In the genomic region with DNA sequence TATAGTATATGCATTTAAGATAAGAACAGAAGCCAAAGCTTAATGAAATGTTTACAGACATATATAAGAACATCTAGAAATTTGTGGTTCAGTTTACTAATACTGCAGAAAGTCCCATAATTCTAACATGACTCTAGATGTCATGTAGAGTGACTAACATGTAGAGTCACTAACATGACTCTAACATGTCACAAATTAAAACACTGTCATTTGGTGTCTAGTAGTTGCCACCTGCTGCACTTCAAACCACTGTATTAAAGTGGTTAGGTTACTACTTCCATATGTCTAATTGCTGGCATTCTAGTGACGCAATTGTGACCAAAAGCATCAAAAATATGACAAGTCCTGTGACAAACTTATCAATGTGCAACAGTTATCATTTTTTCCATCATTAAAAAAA, we compare ENCODE assay signal across 31 cellular contexts.
"Had no signal": no experiment of that assay in that cellular context is flagged by ENCODE, and none has a peak within 500 bp of the region (broad histone marks: within the 10 kb centered on the region; RNA-seq: fewer than 3 reads in every experiment).

No MANE protein-coding gene starts in this region.

- H3K9me3 ChIP-seq: breast epithelium, colonic mucosa, esophagus squamous epithelium had no signal

- H3K27me3 Mint-ChIP-seq: activated B cell treated with CpG ODN at 0.5 μM for 24 hours; activated CD8-positive, alpha-beta T cell treated with anti-CD3 and anti-CD28 coated beads for 36 hours; activated naive CD8-positive, alpha-beta T cell; activated T-helper 17 cell treated with anti-CD3 and anti-CD28 coated beads, Interleukin-2, amount 50 U/mL, for 72 hours; brain; T-helper 17 cell had no signal

- H3K36me3 ChIP-seq: ascending aorta, breast epithelium, cardiac muscle cell, colonic mucosa, esophagus squamous epithelium, WERI-Rb-1 had no signal

- FAIRE-seq: endothelial cell of umbilical vein had no signal

- H3K4me3 ChIP-seq: ascending aorta, breast epithelium, cardiac muscle cell, colonic mucosa, esophagus squamous epithelium had no signal

- H3K4me1 ChIP-seq: ascending aorta, breast epithelium, colonic mucosa had no signal

- H3K27ac Mint-ChIP-seq: activated B cell treated with CpG ODN at 0.5 μM for 24 hours; activated CD8-positive, alpha-beta T cell treated with anti-CD3 and anti-CD28 coated beads for 36 hours; activated naive CD8-positive, alpha-beta T cell; activated T-helper 17 cell treated with anti-CD3 and anti-CD28 coated beads, Interleukin-2, amount 50 U/mL, for 72 hours; brain; T-helper 17 cell; T-helper 2 cell treated with Interferon-gamma antibody and Interleukin-4, amounts not matched to agents 5 μg/mL and 100 μg/mL, for 36 hours had no signal

- H3K27ac ChIP-seq: ascending aorta, breast epithelium, cardiac muscle cell, colonic mucosa, epithelial cell of prostate, esophagus squamous epithelium, WERI-Rb-1 had no signal

- H3K36me3 Mint-ChIP-seq: brain had no signal

- H3K27me3 ChIP-seq: ascending aorta, breast epithelium, cardiac muscle cell, colonic mucosa, esophagus squamous epithelium had no signal

- DNase-seq: activated B cell treated with CpG ODN at 0.5 μM for 24 hours; activated CD4-positive, alpha-beta T cell treated with anti-CD3 and anti-CD28 coated beads for 48 hours; activated CD4-positive, alpha-beta T cell treated with anti-CD3 and anti-CD28 coated beads, Interleukin-2, amount 50 U/mL, for 1 hour; activated CD4-positive, alpha-beta T cell treated with anti-CD3 and anti-CD28 coated beads, Interleukin-2, amount 50 U/mL, for 48 hours; activated CD8-positive, alpha-beta memory T cell treated with anti-CD3 and anti-CD28 coated beads for 24 hours; activated CD8-positive, alpha-beta T cell treated with anti-CD3 and anti-CD28 coated beads for 36 hours; activated effector memory CD4-positive, alpha-beta T cell treated with Interleukin-2 at 50 U/mL for 16 hours; activated gamma-delta T cell treated with Interleukin-2 at 50 U/mL for 16 hours; activated naive CD4-positive, alpha-beta T cell treated with anti-CD3 and anti-CD28 coated beads, Interleukin-2, amount 50 U/mL, for 16 hours; activated naive CD4-positive, alpha-beta T cell treated with Interleukin-2 at 50 U/mL for 16 hours; activated T-cell treated with anti-CD3 and anti-CD28 coated beads, Interleukin-2, amount 50 U/mL, for 4 hours; central memory CD4-positive, alpha-beta T cell; cerebellar nuclear complex; colonic mucosa; effector CD8-positive, alpha-beta T cell; esophagus squamous epithelium; foreskin melanocyte; head of caudate nucleus; T-helper 1 cell; T-helper 17 cell; T1000; WERI-Rb-1 had no signal

- H3K4me1 Mint-ChIP-seq: activated B cell treated with CpG ODN at 0.5 μM for 24 hours; activated T-helper 17 cell treated with anti-CD3 and anti-CD28 coated beads, Interleukin-2, amount 50 U/mL, for 72 hours; brain; T-helper 17 cell had no signal

- ATAC-seq: activated CD8-positive, alpha-beta T cell treated with anti-CD3 and anti-CD28 coated beads for 36 hours; activated T-cell treated with anti-CD3 and anti-CD28 coated beads, Interleukin-2, amount 50 U/mL, for 4 hours; activated T-helper 17 cell treated with anti-CD3 and anti-CD28 coated beads, Interleukin-2, amount 50 U/mL, for 72 hours; T-helper 17 cell had no signal

- H3K4me3 Mint-ChIP-seq: activated B cell treated with CpG ODN at 0.5 μM for 24 hours; activated CD8-positive, alpha-beta T cell treated with anti-CD3 and anti-CD28 coated beads for 36 hours; activated naive CD8-positive, alpha-beta T cell; activated T-cell treated with anti-CD3 and anti-CD28 coated beads, Interleukin-2, amount 50 U/mL, for 4 hours; activated T-helper 17 cell treated with anti-CD3 and anti-CD28 coated beads, Interleukin-2, amount 50 U/mL, for 72 hours; brain; T-helper 17 cell; T-helper 2 cell treated with Interferon-gamma antibody and Interleukin-4, amounts not matched to agents 5 μg/mL and 100 μg/mL, for 36 hours had no signal
